In the genomic region with DNA sequence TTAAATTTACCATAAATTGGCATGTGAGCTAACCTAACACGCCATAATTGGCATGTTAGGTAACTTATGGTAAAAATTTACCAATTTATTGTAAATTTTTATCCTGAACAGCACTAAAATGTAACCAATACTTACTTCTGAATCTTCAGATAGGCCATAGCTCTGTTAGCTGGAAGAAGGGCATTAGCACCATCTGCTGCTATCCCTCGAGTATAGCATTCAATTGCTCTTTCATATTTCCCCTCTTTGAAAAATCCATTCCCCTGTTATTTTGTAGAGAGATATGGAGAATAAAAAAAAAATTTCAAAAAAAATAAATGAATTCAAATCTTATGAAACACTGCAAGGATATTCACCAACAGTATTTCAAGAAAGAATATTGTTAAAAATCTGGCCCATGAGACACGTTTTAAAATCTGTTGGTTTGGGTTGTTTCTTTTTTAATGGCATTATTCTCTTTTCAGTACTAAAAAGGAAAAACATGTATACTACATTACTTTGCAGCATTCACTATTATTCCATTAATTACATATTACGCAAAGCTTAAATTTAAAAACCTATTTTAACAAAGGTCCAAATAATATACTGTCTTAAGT, we compare ENCODE assay signal across 1 cellular context.
TF ChIP-seq lines count a peak whose summit lies in the region.

No MANE protein-coding gene starts in this region.

TF ChIP-seq in WTC11, 78 proteins besides CTCF, POLR2A, EP300 and RAD21 (continued from another document):
- TF ChIP-seq, protein P1, sequence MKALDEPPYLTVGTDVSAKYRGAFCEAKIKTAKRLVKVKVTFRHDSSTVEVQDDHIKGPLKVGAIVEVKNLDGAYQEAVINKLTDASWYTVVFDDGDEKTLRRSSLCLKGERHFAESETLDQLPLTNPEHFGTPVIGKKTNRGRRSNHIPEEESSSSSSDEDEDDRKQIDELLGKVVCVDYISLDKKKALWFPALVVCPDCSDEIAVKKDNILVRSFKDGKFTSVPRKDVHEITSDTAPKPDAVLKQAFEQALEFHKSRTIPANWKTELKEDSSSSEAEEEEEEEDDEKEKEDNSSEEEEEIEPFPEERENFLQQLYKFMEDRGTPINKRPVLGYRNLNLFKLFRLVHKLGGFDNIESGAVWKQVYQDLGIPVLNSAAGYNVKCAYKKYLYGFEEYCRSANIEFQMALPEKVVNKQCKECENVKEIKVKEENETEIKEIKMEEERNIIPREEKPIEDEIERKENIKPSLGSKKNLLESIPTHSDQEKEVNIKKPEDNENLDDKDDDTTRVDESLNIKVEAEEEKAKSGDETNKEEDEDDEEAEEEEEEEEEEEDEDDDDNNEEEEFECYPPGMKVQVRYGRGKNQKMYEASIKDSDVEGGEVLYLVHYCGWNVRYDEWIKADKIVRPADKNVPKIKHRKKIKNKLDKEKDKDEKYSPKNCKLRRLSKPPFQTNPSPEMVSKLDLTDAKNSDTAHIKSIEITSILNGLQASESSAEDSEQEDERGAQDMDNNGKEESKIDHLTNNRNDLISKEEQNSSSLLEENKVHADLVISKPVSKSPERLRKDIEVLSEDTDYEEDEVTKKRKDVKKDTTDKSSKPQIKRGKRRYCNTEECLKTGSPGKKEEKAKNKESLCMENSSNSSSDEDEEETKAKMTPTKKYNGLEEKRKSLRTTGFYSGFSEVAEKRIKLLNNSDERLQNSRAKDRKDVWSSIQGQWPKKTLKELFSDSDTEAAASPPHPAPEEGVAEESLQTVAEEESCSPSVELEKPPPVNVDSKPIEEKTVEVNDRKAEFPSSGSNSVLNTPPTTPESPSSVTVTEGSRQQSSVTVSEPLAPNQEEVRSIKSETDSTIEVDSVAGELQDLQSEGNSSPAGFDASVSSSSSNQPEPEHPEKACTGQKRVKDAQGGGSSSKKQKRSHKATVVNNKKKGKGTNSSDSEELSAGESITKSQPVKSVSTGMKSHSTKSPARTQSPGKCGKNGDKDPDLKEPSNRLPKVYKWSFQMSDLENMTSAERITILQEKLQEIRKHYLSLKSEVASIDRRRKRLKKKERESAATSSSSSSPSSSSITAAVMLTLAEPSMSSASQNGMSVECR (CRISPR knock-in tag; IDR thresholded peaks at IDR 0.05; ENCODE audit: borderline replicate concordance) = no peak
- TF ChIP-seq SOX15 (CRISPR knock-in tag; IDR thresholded peaks at IDR 0.05) = no peak
- TF ChIP-seq ZNF423 (CRISPR knock-in tag; IDR thresholded peaks at IDR 0.05) = no peak
- no peak for TF ChIP-seq ZNF121 (CRISPR knock-in tag; IDR thresholded peaks at IDR 0.05)
